Comparison of ENCODE assay signal across 17 cellular contexts in the genomic region with DNA sequence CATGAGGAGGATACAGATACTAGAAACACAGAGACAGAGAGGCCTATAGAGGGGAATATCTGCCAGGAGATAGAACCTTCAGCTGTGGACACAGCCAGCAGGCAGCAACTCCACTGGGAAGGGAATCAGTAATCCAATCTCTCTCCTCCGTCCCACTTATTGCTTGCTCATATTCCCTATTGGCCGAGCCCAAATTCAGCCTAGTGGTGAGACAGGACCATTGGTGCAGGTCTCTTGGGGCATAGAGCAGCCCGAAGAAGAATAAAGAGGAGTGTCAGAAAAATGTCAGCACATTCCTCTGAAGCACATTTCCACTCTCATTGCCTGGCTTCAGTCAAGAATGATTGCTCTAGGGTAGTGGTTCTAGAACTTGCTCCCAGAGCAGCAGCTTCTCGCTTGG.
DNase-seq lines count a peak whose midpoint lies in the region; ATAC-seq and TF ChIP-seq lines count a peak whose summit lies in the region.
"Had no signal": no experiment of that assay in that cellular context is flagged by ENCODE, and none has a peak within 500 bp of the region (broad histone marks: within the 10 kb centered on the region; RNA-seq: fewer than 3 reads in every experiment).

No MANE protein-coding gene starts in this region.

- peak; percentile 8 for DNase-seq in DMS53 (lab: John Stamatoyannopoulos, UW)
- no peak for DNase-seq in DMS53 treated with DMSO at 0.1 percent for 48 hours (lab: John Stamatoyannopoulos, UW; ENCODE audit: unreplicated experiment)
- DNase-seq in H7 = peak; percentile 4
- peak; percentile 65 for DNase-seq in endodermal cell
- DNase-seq in islet precursor cell = peak; percentile 66
- no peak for DNase-seq in head of caudate nucleus
- no peak for DNase-seq in NCI-H1048 (lab: John Stamatoyannopoulos, UW)
- DNase-seq: CD8-positive, alpha-beta T cell; COR-L47; DMS153; GM23248; HFFc6 had no signal

- ATAC-seq in HG02642 (IDR thresholded peaks at IDR 0.05; ENCODE audit: poor library complexity, unreplicated experiment) = no peak
- ATAC-seq: CD8-positive, alpha-beta T cell; GM12878 had no signal

- no peak overlapping the region for H3K4me3 ChIP-seq in H7 (ENCODE audit: insufficient read depth, low read depth, low read length)
- no peak overlapping the region for H3K4me3 ChIP-seq in endodermal cell (ENCODE audit: low read length)
- H3K4me3 ChIP-seq: GM12878, GM23248, HAP-1 had no signal

- no peaks in the 10 kb centered on the region for H3K4me1 ChIP-seq in endodermal cell (ENCODE audit: control insufficient read depth, insufficient read depth, low read length)
- H3K4me1 ChIP-seq: HAP-1 had no signal

- H3K9me3 ChIP-seq in endodermal cell (ENCODE audit: control insufficient read depth, low read length) = no peaks in the 10 kb centered on the region
- H3K9me3 ChIP-seq: HAP-1 had no signal

- H3K27ac ChIP-seq in endodermal cell (ENCODE audit: low read depth, low read length) = no peak overlapping the region
- H3K27ac ChIP-seq: 22Rv1, GM23248 had no signal

- no peaks in the 10 kb centered on the region for H3K27me3 ChIP-seq in H7 (ENCODE audit: control insufficient read depth, insufficient read depth, low read length)
- no peaks in the 10 kb centered on the region for H3K27me3 ChIP-seq in endodermal cell (ENCODE audit: control insufficient read depth, insufficient read depth, low read length, poor library complexity, severe bottlenecking)

- no peak overlapping the region for H3K4me3 Mint-ChIP-seq in endodermal cell
- H3K4me3 Mint-ChIP-seq: CD14-positive monocyte; CD8-positive, alpha-beta T cell; HFFc6 had no signal

- H3K4me1 Mint-ChIP-seq in endodermal cell = no peaks in the 10 kb centered on the region
- H3K4me1 Mint-ChIP-seq: CD14-positive monocyte had no signal

- WGBS in endodermal cell (ENCODE audit: insufficient coverage in 1 of 2, insufficient read length in 1 of 2), 2 experiments = 29 to 43% methylated on average over 3 to 4 of the region's 4 CpGs

- H3K27me3 Mint-ChIP-seq in endodermal cell (ENCODE audit: insufficient read depth) = peaks cover 4% of the 10 kb centered on the region

- no peaks in the 10 kb centered on the region for H3K36me3 Mint-ChIP-seq in endodermal cell (ENCODE audit: low read depth)
- H3K36me3 Mint-ChIP-seq: CD14-positive monocyte; CD8-positive, alpha-beta T cell had no signal

- intact Hi-C loops in head of caudate nucleus (cut with DNase I) = no loop called here

- H3K9ac ChIP-seq in endodermal cell (ENCODE audit: extremely low read depth, low read length, poor library complexity, severe bottlenecking) = no peak overlapping the region
- H3K9ac ChIP-seq: GM23248 had no signal

- H3K9me3 Mint-ChIP-seq in endodermal cell = no peaks in the 10 kb centered on the region

- H3K36me3 ChIP-seq in H7 (replicated peaks; ENCODE audit: control insufficient read depth, insufficient read depth, low read length) (no peaks in the 10 kb centered on the region), endodermal cell (ENCODE audit: control insufficient read depth, insufficient read depth, low read length) (no peaks in the 10 kb centered on the region)
- H3K36me3 ChIP-seq: HAP-1 had no signal

- H3K27ac Mint-ChIP-seq in endodermal cell = no peak overlapping the region
- H3K27ac Mint-ChIP-seq: CD14-positive monocyte; CD8-positive, alpha-beta T cell; HFFc6 had no signal

- TF ChIP-seq CTCF in endodermal cell (conservative IDR thresholded peaks at IDR 0.05) = peak; percentile 41

Comparison
In these comparisons a context has a peak if more than half of its experiments do, and no peak if none do; other contexts are left out.
1. DNase-seq: peak in DMS53 (single experiment), H7 (single experiment), endodermal cell (single experiment) and islet precursor cell (single experiment); none in DMS53 treated with DMSO at 0.1 percent for 48 hours (single experiment), head of caudate nucleus (0 of 42) and NCI-H1048 (single experiment).